In genomic region chr13:23612182-23612581, GRCh38 we compare ENCODE assay signal across 22 cellular contexts. TPM values are rescaled to one million over a fixed set of nuclear protein-coding genes. Genes with fewer than 3 reads are reported as not detected.
A peak's percentile ranks its signal among the peaks of the same experiment; 100 is the strongest.
DNase-seq lines count a peak whose midpoint lies in the region; ATAC-seq, FAIRE-seq and TF ChIP-seq lines count a peak whose summit lies in the region.
"Had no signal": no experiment of that assay in that cellular context is flagged by ENCODE, and none has a peak within 500 bp of the region (broad histone marks: within the 10 kb centered on the region; RNA-seq: fewer than 3 reads in every experiment).

No MANE protein-coding gene starts in this region.

- H3K9ac ChIP-seq in HepG2 (ENCODE audit: insufficient read depth, low read depth, low read length) (no peak overlapping the region), kidney (ENCODE audit: low read length in 2 of 2) (no peak overlapping the region)
- H3K9ac ChIP-seq: BLaER1 treated with 17β-estradiol and CSF1 and Interleukin-3, amounts not matched to agents 10 nM and 100 nM had no signal

- H2AFZ ChIP-seq in HepG2 (ENCODE audit: low read length): no peak overlapping the region

- TF ChIP-seq POLR2A in HepG2 (IDR thresholded peaks at IDR 0.05; ENCODE audit: insufficient read depth in 1 of 2, low read depth in 2 of 2, low read length in 2 of 2) (no peak), right lobe of liver (IDR thresholded peaks at IDR 0.05) (no peak), prostate gland (IDR thresholded peaks at IDR 0.05) (no peak)

- H3K27me3 ChIP-seq in HepG2 (ENCODE audit: control insufficient read depth in 1 of 2, insufficient read depth in 2 of 2, low read length in 2 of 2) (no peaks in the 10 kb centered on the region), right lobe of liver (no peaks in the 10 kb centered on the region), small intestine (ENCODE audit: control insufficient read depth in 2 of 2, insufficient read depth in 2 of 2, low read length in 2 of 2) (no peaks in the 10 kb centered on the region), prostate gland (replicated peaks; ENCODE audit: insufficient read depth) (no peaks in the 10 kb centered on the region)

- peak overlapping the region; percentile 81 for H3K27ac ChIP-seq in HepG2 (ENCODE audit: extremely low read length, insufficient read depth, low read length)
- no peak overlapping the region for H3K27ac ChIP-seq in right lobe of liver
- H3K27ac ChIP-seq in kidney (ENCODE audit: low read depth in 2 of 2, low read length in 2 of 2): no peak overlapping the region
- no peak overlapping the region for H3K27ac ChIP-seq in small intestine (ENCODE audit: low read depth in 1 of 2, low read length in 1 of 2)
- no peak overlapping the region for H3K27ac ChIP-seq in prostate gland
- H3K27ac ChIP-seq: 22Rv1; A549; BLaER1 treated with 17β-estradiol and CSF1 and Interleukin-3, amounts not matched to agents 10 nM and 100 nM had no signal

- intact Hi-C loops in HepG2 (cut with micrococcal nuclease; ENCODE audit: unreplicated experiment): no loop called here
- intact Hi-C loops in right lobe of liver (cut with DNase I): no loop called here
- intact Hi-C loops in kidney (cut with DNase I): no loop called here
- intact Hi-C loops in prostate gland (cut with DNase I): no loop called here

- ATAC-seq in HepG2 (no peak), right lobe of liver (no peak)
- ATAC-seq: A549; CD8-positive, alpha-beta T cell had no signal

- no peak overlapping the region for H3K4me3 ChIP-seq in HepG2 (replicated peaks in 1 of 3; ENCODE audit: insufficient read depth in 1 of 3, low read depth in 2 of 3, low read length in 3 of 3)
- no peak overlapping the region for H3K4me3 ChIP-seq in right lobe of liver
- H3K4me3 ChIP-seq in kidney (ENCODE audit: low read length in 2 of 2): peak overlapping the region; percentile 40 to 60
- no peak overlapping the region for H3K4me3 ChIP-seq in small intestine (ENCODE audit: low read depth in 1 of 2, low read length in 2 of 2)
- no peak overlapping the region for H3K4me3 ChIP-seq in prostate gland
- H3K4me3 ChIP-seq: A549; BLaER1 treated with 17β-estradiol and CSF1 and Interleukin-3, amounts not matched to agents 10 nM and 100 nM had no signal

- H3K79me2 ChIP-seq in HepG2 (ENCODE audit: insufficient read depth, low read length): peaks cover 23% of the 10 kb centered on the region

- BruUV-seq in HepG2 (replicated peaks; lab: Mats Ljungman, UMichigan): no TSS peak

- POLR2A ChIA-PET in HepG2 (lab: Yijun Ruan, JAX): no interaction called here

- CTCF ChIA-PET in HepG2 (lab: Yijun Ruan, JAX; ENCODE audit: low intra/inter-chr PET ratio, low total read pairs): no interaction called here

- peaks cover 2 to 19% of the 10 kb centered on the region in 2 experiments for H3K36me3 ChIP-seq in HepG2 (replicated peaks in 1 of 2; ENCODE audit: control insufficient read depth in 1 of 2, insufficient read depth in 2 of 2, low read length in 2 of 2)
- H3K36me3 ChIP-seq in right lobe of liver: no peaks in the 10 kb centered on the region
- H3K36me3 ChIP-seq in kidney (ENCODE audit: control insufficient read depth in 1 of 2, insufficient read depth in 2 of 2, low read length in 2 of 2): peaks cover 0 to under 1% of the 10 kb centered on the region in 2 donors
- no peaks in the 10 kb centered on the region for H3K36me3 ChIP-seq in small intestine (ENCODE audit: control insufficient read depth in 2 of 2, insufficient read depth in 2 of 2, low read length in 2 of 2)
- H3K36me3 ChIP-seq in prostate gland: no peaks in the 10 kb centered on the region
- H3K36me3 ChIP-seq: BLaER1 treated with 17β-estradiol and CSF1 and Interleukin-3, amounts not matched to agents 10 nM and 100 nM had no signal

- in situ Hi-C loops in HepG2 (cut with HindIII; ENCODE audit: extremely low pct_ligation_motif_present, low pct_unique_long_range_greater_than_20kb): no loop called here

- H4K20me1 ChIP-seq in HepG2 (ENCODE audit: insufficient read depth, low read length): no peaks in the 10 kb centered on the region
- H4K20me1 ChIP-seq: BLaER1 treated with 17β-estradiol and CSF1 and Interleukin-3, amounts not matched to agents 10 nM and 100 nM had no signal

- H3K4me1 ChIP-seq in HepG2 (ENCODE audit: insufficient read depth, low read length) (peaks cover 97% of the 10 kb centered on the region), right lobe of liver (peaks cover 0 to 12% (median 0%) of the 10 kb centered on the region in 4 donors), kidney (ENCODE audit: control insufficient read depth in 1 of 2, insufficient read depth in 1 of 2, low read depth in 1 of 2, low read length in 2 of 2) (peaks cover 24% of the 10 kb centered on the region in 2 donors), small intestine (ENCODE audit: control insufficient read depth in 2 of 2, insufficient read depth in 1 of 2, low read depth in 1 of 2, low read length in 1 of 2) (no peaks in the 10 kb centered on the region), prostate gland (replicated peaks) (peaks cover 11% of the 10 kb centered on the region)

- H3K4me2 ChIP-seq in HepG2 (ENCODE audit: low read depth, low read length): no peak overlapping the region
- H3K4me2 ChIP-seq: A549 had no signal

- WGBS in HepG2 (ENCODE audit: low lambda C conversion rate): 100% methylated on average over 1 of the region's 1 CpG
- 70% methylated on average over 1 of the region's 1 CpG for WGBS in right lobe of liver (ENCODE audit: insufficient coverage, low coverage, low lambda C conversion rate, missing lambda C conversion rate)
- WGBS in small intestine, 3 donors: 23 to 71% (median 26%) methylated on average over 1 of the region's 1 CpG
- 58% methylated on average over 1 of the region's 1 CpG for WGBS in prostate gland

- TF ChIP-seq RAD21 in HepG2 (CRISPR knock-in tag; IDR thresholded peaks at IDR 0.05): no peak

- TF ChIP-seq EP300 in HepG2 (IDR thresholded peaks at IDR 0.05; ENCODE audit: low read depth in 2 of 2, low read length in 2 of 2) (no peak), HepG2 (CRISPR knock-in tag; IDR thresholded peaks at IDR 0.05; ENCODE audit: borderline replicate concordance) (no peak)

- no peak for DNase-seq in HepG2 (ENCODE audit: low spot score)
- no peak for DNase-seq in right lobe of liver
- peak; percentile 73 for DNase-seq in NCI-H69 (lab: John Stamatoyannopoulos, UW)
- DNase-seq in kidney: no peak
- DNase-seq in activated CD4-positive, alpha-beta T cell treated with anti-CD3 and anti-CD28 coated beads for 48 hours: no peak
- no peak for DNase-seq in small intestine
- DNase-seq in prostate gland (ENCODE audit: low spot score): no peak
- DNase-seq: AML-193; Caco-2; Calu3; CD4-positive, alpha-beta T cell; CD8-positive, alpha-beta T cell; DMS79 treated with DMSO at 0.1 percent for 48 hours; GF-D8 had no signal

- FAIRE-seq in HepG2 (lab: Jason Lieb, UNC) (no peak), kidney (lab: Jason Lieb, UNC) (no peak), small intestine (lab: Jason Lieb, UNC) (no peak)
- FAIRE-seq: A549, D721Med, G401.6, GM12891, GM19239 had no signal

- no peak for TF ChIP-seq CTCF in HepG2 (CRISPR knock-in tag; IDR thresholded peaks at IDR 0.05)
- TF ChIP-seq CTCF in right lobe of liver (IDR thresholded peaks at IDR 0.05): no peak
- TF ChIP-seq CTCF in kidney (IDR thresholded peaks at IDR 0.05; ENCODE audit: borderline replicate concordance, extremely low read depth, insufficient read depth): no peak
- TF ChIP-seq CTCF in prostate gland (IDR thresholded peaks at IDR 0.05): no peak

- H3K9me3 ChIP-seq in HepG2 (ENCODE audit: low read length): no peaks in the 10 kb centered on the region
- H3K9me3 ChIP-seq in right lobe of liver: no peaks in the 10 kb centered on the region
- no peaks in the 10 kb centered on the region for H3K9me3 ChIP-seq in kidney (ENCODE audit: control insufficient read depth in 1 of 2, low read length in 2 of 2)
- H3K9me3 ChIP-seq in small intestine (ENCODE audit: control insufficient read depth, low read depth): no peaks in the 10 kb centered on the region
- no peaks in the 10 kb centered on the region for H3K9me3 ChIP-seq in prostate gland
- H3K9me3 ChIP-seq: A549; BLaER1 treated with 17β-estradiol and CSF1 and Interleukin-3, amounts not matched to agents 10 nM and 100 nM; Caco-2 had no signal

TF ChIP-seq in HepG2, 621 proteins besides CTCF, POLR2A, EP300 and RAD21 (continues in another document):
- no peak for TF ChIP-seq ZNF414 (CRISPR knock-in tag; IDR thresholded peaks at IDR 0.05)

RNA-seq across cellular contexts. Expression of gene TNFRSF19, which starts 42.0 kb away (rescaled TPM):
- 47.7 and 77.7 TPM in 2 replicates for total RNA-seq in HepG2 (2016; rRNA removed; fragmentation: Illumina TruSeq; extraction: Trizol)
- total RNA-seq in HepG2 (2016; cell fraction: cytosol; rRNA removed; fragmentation: Illumina TruSeq; extraction: Trizol; ENCODE audit: low read depth): 7.7 and 8.2 TPM in 2 replicates
- total RNA-seq in HepG2 (2016; cell fraction: insoluble cytoplasmic fraction; rRNA removed; fragmentation: Illumina TruSeq; extraction: Trizol): 48.1 and 76.8 TPM in 2 replicates
- 25.2 and 27.9 TPM in 2 replicates for total RNA-seq in HepG2 (2016; cell fraction: membrane; rRNA removed; fragmentation: Illumina TruSeq; extraction: Trizol)
- total RNA-seq in HepG2 (2016; cell fraction: nucleus; rRNA removed; fragmentation: Illumina TruSeq; extraction: Trizol): 84.2 and 94.2 TPM in 2 replicates
- polyA plus RNA-seq in HepG2 (2011; rRNA removed): 38.9 and 75.3 TPM in 2 replicates
- polyA plus RNA-seq in HepG2 (2011; cell fraction: cytosol; rRNA removed): 37.4 and 45.8 TPM in 2 replicates
- 30.8 and 50.6 TPM in 2 replicates for polyA plus RNA-seq in HepG2 (2011; cell fraction: nucleus; rRNA removed)
- 25.9 and 27.9 TPM in 2 replicates for polyA plus RNA-seq in HepG2 (2012)
- polyA plus RNA-seq in HepG2 (2016; cell fraction: cytosol; fragmentation: Illumina TruSeq; extraction: Trizol; ENCODE audit: low read depth): 2.9 TPM in 2 replicates
- polyA plus RNA-seq in HepG2 (2016; cell fraction: insoluble cytoplasmic fraction; fragmentation: Illumina TruSeq; extraction: Trizol; ENCODE audit: low read depth): 35.7 and 36.2 TPM in 2 replicates
- polyA plus RNA-seq in HepG2 (2016; cell fraction: membrane; fragmentation: Illumina TruSeq; extraction: Trizol; ENCODE audit: low read depth): 9.9 and 10.1 TPM in 2 replicates
- 95.3 and 95.9 TPM in 2 replicates for polyA plus RNA-seq in HepG2 (2016; cell fraction: nucleus; fragmentation: Illumina TruSeq; extraction: Trizol; ENCODE audit: insufficient read depth, low read depth)
- polyA minus RNA-seq in HepG2 (2011; rRNA and poly(A)+ RNA removed; ENCODE audit: low replicate concordance): 0.05 and 162 TPM in 2 replicates
- 40.8 and 64.9 TPM in 2 replicates for polyA minus RNA-seq in HepG2 (2011; cell fraction: cytosol; rRNA and poly(A)+ RNA removed)
- 47.0 and 73.8 TPM in 2 replicates for polyA minus RNA-seq in HepG2 (2011; cell fraction: nucleus; rRNA and poly(A)+ RNA removed)
- total RNA-seq in right lobe of liver: under 1 TPM in 5 of 6 experiments, not detected in 1; 0.06 to 0.37 (median 0.29) TPM
- 14.7 TPM for total RNA-seq in kidney
- polyA plus RNA-seq in kidney (ENCODE audit: insufficient read depth, low read depth, low replicate concordance): 10.1 TPM
- 1 to 10 TPM in 1 of 3 donors, not detected in 2; 1.4 TPM for polyA plus RNA-seq in small intestine
- 10 to 100 TPM; 21.2 to 74.1 TPM for total RNA-seq in prostate gland
- total RNA-seq: B cell; CD4-positive, alpha-beta T cell; CD8-positive, alpha-beta T cell had no signal

Comparison
In these comparisons a context has a peak if more than half of its experiments do, and no peak if none do; other contexts are left out.
1. RNA of gene TNFRSF19, which starts 42.0 kb away (total RNA-seq): 7.7 to 94.2 TPM in HepG2, 21.2 to 74.1 TPM in prostate gland and 14.7 TPM in kidney (single experiment); 0.06 to 0.37 TPM in right lobe of liver; every median in the first group is over 4 times any median in the second.
2. H3K4me3 ChIP-seq: peak in kidney (2 of 2); none in HepG2 (0 of 3), right lobe of liver (0 of 3), small intestine (0 of 2) and prostate gland (0 of 2).